8 cellular contexts compared by ENCODE assay signal in the genomic region with DNA sequence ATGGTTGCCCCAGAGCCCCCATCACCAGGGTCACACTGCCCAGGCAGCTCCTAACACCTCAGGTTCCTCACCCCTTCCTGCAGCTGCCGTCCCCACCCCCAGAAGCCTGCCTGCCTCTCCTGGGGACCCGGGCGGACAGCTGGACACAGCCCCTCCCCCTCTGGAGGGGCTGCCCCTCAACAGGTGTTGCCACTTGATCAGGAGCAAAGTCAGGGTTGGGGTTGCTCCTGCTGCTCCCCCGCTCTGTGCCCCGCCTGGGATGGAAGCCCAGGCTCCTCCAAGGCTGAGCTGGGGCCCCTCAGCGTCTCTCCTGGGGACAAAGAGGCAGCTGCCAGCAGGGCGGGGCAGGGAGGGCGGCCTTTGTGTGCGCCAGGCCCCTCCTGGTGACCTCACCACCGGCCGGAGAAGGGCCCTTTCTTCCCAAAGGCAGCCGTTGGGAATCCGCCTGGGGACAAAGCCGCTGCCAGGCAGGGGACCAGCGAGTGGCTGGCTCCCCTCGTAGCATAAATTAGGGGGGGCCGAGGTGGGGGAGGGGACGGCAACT. TPM values are rescaled to one million over a fixed set of nuclear protein-coding genes. Genes with fewer than 3 reads are reported as not detected.
DNase-seq lines count a peak whose midpoint lies in the region; ATAC-seq and TF ChIP-seq lines count a peak whose summit lies in the region.

No MANE protein-coding gene starts in this region.

- no peak overlapping the region for H3K4me3 ChIP-seq in colonic mucosa
- H3K4me3 ChIP-seq in mesodermal cell (ENCODE audit: extremely low read depth, insufficient read depth, low read length, poor library complexity, severe bottlenecking) = no peak overlapping the region
- peak overlapping the region; percentile 3 to 9 for H3K4me3 ChIP-seq in vagina

- no peaks in the 10 kb centered on the region for H3K9me3 ChIP-seq in colonic mucosa
- no peaks in the 10 kb centered on the region for H3K9me3 ChIP-seq in mesodermal cell (ENCODE audit: control insufficient read depth, low read length)
- H3K9me3 ChIP-seq in vagina = no peaks in the 10 kb centered on the region

- no peak overlapping the region for H3K27ac ChIP-seq in colonic mucosa
- peak overlapping the region; percentile 79 for H3K27ac ChIP-seq in mesodermal cell (ENCODE audit: low read depth, low read length, severe bottlenecking)
- H3K27ac ChIP-seq in vagina = peak overlapping the region; percentile 88

- peaks cover 35% of the 10 kb centered on the region for H3K4me1 ChIP-seq in colonic mucosa
- H3K4me1 ChIP-seq in mesodermal cell (ENCODE audit: control insufficient read depth, insufficient read depth, low read length, poor library complexity, severe bottlenecking) = peaks cover 31% of the 10 kb centered on the region
- peaks cover 77% of the 10 kb centered on the region for H3K4me1 ChIP-seq in vagina

- intact Hi-C loops in colonic mucosa (cut with DNase I) = no loop called here
- intact Hi-C loops in vagina (cut with DNase I) = no loop called here

- H3K36me3 ChIP-seq in colonic mucosa = no peaks in the 10 kb centered on the region
- H3K36me3 ChIP-seq in mesodermal cell (ENCODE audit: control insufficient read depth, insufficient read depth, low read length) = no peaks in the 10 kb centered on the region
- H3K36me3 ChIP-seq in vagina = no peaks in the 10 kb centered on the region

- 17 to 21% methylated on average over 11 to 13 of the region's 18 CpGs for WGBS in mesodermal cell (ENCODE audit: insufficient coverage in 2 of 2), 2 experiments

- peak; percentile 68 to 79 for DNase-seq in SHP77 (lab: John Stamatoyannopoulos, UW)
- no peak for DNase-seq in SHP77 treated with DMSO at 0.1 percent for 48 hours (lab: John Stamatoyannopoulos, UW)
- DNase-seq in colonic mucosa = no peak
- no peak for DNase-seq in vagina (ENCODE audit: extremely low spot score in 2 of 2)
- no peak for DNase-seq in NCI-H446 (lab: John Stamatoyannopoulos, UW)
- no peak for DNase-seq in stimulated activated CD4-positive, alpha-beta T cell treated with anti-CD3 and anti-CD28 coated beads, Interleukin-12 subunit alpha, Interleukin-12 subunit beta, amount 100 ng/mL, for 4 hours

- TF ChIP-seq CTCF in colonic mucosa (IDR thresholded peaks at IDR 0.05) (no peak), vagina (IDR thresholded peaks at IDR 0.05) (no peak)

- no peak for TF ChIP-seq POLR2A in vagina (IDR thresholded peaks at IDR 0.05)

- ATAC-seq in GM18909 (IDR thresholded peaks at IDR 0.05; ENCODE audit: poor library complexity, unreplicated experiment) = no peak

- H3K27me3 ChIP-seq in colonic mucosa (no peaks in the 10 kb centered on the region), vagina (no peaks in the 10 kb centered on the region)

- H3K9ac ChIP-seq in colonic mucosa (ENCODE audit: low read depth in 2 of 2, low read length in 2 of 2) = peak overlapping the region; percentile 8 to 51

RNA-seq across cellular contexts. Expression of a gene that starts 13.6 kb away (rescaled TPM):
- total RNA-seq in colonic mucosa (10 to 100 TPM in 1 of 2 donors, 1 to 10 TPM in 1; 10.0 to 17.8 TPM), vagina (17.7 TPM)
- 2.3 TPM for polyA plus RNA-seq in mesodermal cell (2013, experiment 1 of 2)
- polyA plus RNA-seq in mesodermal cell (2013, experiment 2 of 2) = 1.8 TPM

RNA-seq across cellular contexts. Expression of a gene that starts 19.8 kb away (rescaled TPM):
- 10 to 100 TPM; 26.8 to 29.7 TPM for total RNA-seq in colonic mucosa
- polyA plus RNA-seq in mesodermal cell (2013, experiment 1 of 2) = 15.7 TPM
- 15.4 TPM for polyA plus RNA-seq in mesodermal cell (2013, experiment 2 of 2)
- total RNA-seq in vagina = 21.6 TPM

RNA-seq across cellular contexts. Expression of a gene that starts 20.0 kb away (rescaled TPM):
- 1,000 to 10,000 TPM; 1,501 to 4,641 TPM for total RNA-seq in colonic mucosa
- polyA plus RNA-seq in mesodermal cell (2013, experiment 1 of 2) = 142 TPM
- 134 TPM for polyA plus RNA-seq in mesodermal cell (2013, experiment 2 of 2)
- 179 TPM for total RNA-seq in vagina

RNA-seq across cellular contexts. Expression of a gene that starts 20.1 kb away (rescaled TPM):
- 10 to 100 TPM; 37.1 to 41.5 TPM for total RNA-seq in colonic mucosa
- polyA plus RNA-seq in mesodermal cell (2013, experiment 1 of 2) = 50.2 TPM
- 49.6 TPM for polyA plus RNA-seq in mesodermal cell (2013, experiment 2 of 2)
- total RNA-seq in vagina = 17.2 TPM

Comparison
In these comparisons a context has a peak if more than half of its experiments do, and no peak if none do; other contexts are left out.
1. DNase-seq: peak in SHP77 (2 of 2); none in SHP77 treated with DMSO at 0.1 percent for 48 hours (single experiment), colonic mucosa (single experiment), vagina (0 of 2), NCI-H446 (0 of 2) and stimulated activated CD4-positive, alpha-beta T cell treated with anti-CD3 and anti-CD28 coated beads, Interleukin-12 subunit alpha, Interleukin-12 subunit beta, amount 100 ng/mL, for 4 hours (single experiment).
2. H3K4me3 ChIP-seq: peak in vagina (2 of 2); none in colonic mucosa (single experiment) and mesodermal cell (single experiment).